ENCODE assay signal across 33 cellular contexts in the genomic region with DNA sequence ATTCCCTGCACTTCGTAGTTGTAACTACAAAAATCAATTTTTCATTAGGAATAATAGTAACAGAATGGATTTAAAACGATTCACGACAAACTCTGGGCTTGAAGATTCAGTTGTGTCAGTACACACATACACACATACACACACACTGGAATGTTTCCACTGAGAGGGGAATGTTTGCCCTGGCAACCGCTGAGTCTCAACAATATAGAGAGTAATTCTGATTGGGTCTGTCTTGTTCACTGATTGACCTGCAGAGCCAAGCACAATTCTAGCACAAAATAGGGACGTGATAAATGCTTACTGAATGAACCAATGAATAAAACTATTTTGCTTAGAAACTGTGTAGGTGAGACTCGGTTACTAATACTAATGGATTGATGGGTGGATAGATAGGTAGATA.
"Had no signal": no experiment of that assay in that cellular context is flagged by ENCODE, and none has a peak within 500 bp of the region (broad histone marks: within the 10 kb centered on the region; RNA-seq: fewer than 3 reads in every experiment).

No MANE protein-coding gene starts in this region.

- H3K27ac ChIP-seq: adrenal gland, body of pancreas, brain microvascular endothelial cell, breast epithelium, VCaP had no signal

- H3K4me1 ChIP-seq: adrenal gland, breast epithelium had no signal

- H3K36me3 ChIP-seq: adrenal gland, brain microvascular endothelial cell, breast epithelium had no signal

- H3K27me3 ChIP-seq: adrenal gland, body of pancreas, brain microvascular endothelial cell, breast epithelium had no signal

- ATAC-seq: activated CD8-positive, alpha-beta T cell treated with anti-CD3 and anti-CD28 coated beads for 36 hours; activated naive CD4-positive, alpha-beta T cell treated with anti-CD3 and anti-CD28 coated beads, Interleukin-2, amount 50 U/mL, for 72 hours; activated T-cell treated with anti-CD3 and anti-CD28 coated beads, Interleukin-2, amount 50 U/mL, for 4 hours; activated T-cell treated with anti-CD3 and anti-CD28 coated beads, Interleukin-2, amount 50 U/mL, for 72 hours; activated T-helper 17 cell treated with anti-CD3 and anti-CD28 coated beads, Interleukin-2, amount 50 U/mL, for 72 hours; body of pancreas had no signal

- H3K9me3 ChIP-seq: adrenal gland, body of pancreas, breast epithelium had no signal

- DNase-seq: activated B cell treated with CpG ODN at 0.5 μM for 24 hours; activated CD4-positive, alpha-beta memory T cell treated with anti-CD3 and anti-CD28 coated beads for 36 hours; activated CD4-positive, alpha-beta T cell treated with anti-CD3 and anti-CD28 coated beads for 4 hours; activated CD4-positive, alpha-beta T cell treated with anti-CD3 and anti-CD28 coated beads, Interleukin-2, amount 10 ng/mL, durations not matched to agents 24 days and 14 days; activated CD4-positive, alpha-beta T cell treated with anti-CD3 and anti-CD28 coated beads, Interleukin-2, amount 50 U/mL, for 1 hour; activated CD4-positive, alpha-beta T cell treated with anti-CD3 and anti-CD28 coated beads, Interleukin-2, amount 50 U/mL, for 4 hours; activated CD4-positive, CD25-positive, alpha-beta regulatory T cell treated with anti-CD3 and anti-CD28 coated beads, Interleukin-2, amount 50 U/mL, for 72 hours; activated CD8-positive, alpha-beta memory T cell treated with anti-CD3 and anti-CD28 coated beads, Interleukin-2, amount 50 U/mL, for 4 hours; activated CD8-positive, alpha-beta T cell treated with anti-CD3 and anti-CD28 coated beads for 36 hours; activated effector memory CD4-positive, alpha-beta T cell treated with anti-CD3 and anti-CD28 coated beads, Interleukin-2, amount 50 U/mL, for 16 hours; activated gamma-delta T cell treated with Interleukin-2 at 50 U/mL for 16 hours; activated naive CD4-positive, alpha-beta T cell; activated naive CD4-positive, alpha-beta T cell treated with anti-CD3 and anti-CD28 coated beads for 36 hours; activated naive CD4-positive, alpha-beta T cell treated with anti-CD3 and anti-CD28 coated beads, Interleukin-2, amount 50 U/mL, for 16 hours; activated naive CD8-positive, alpha-beta T cell treated with anti-CD3 and anti-CD28 coated beads for 36 hours; activated T-cell treated with anti-CD3 and anti-CD28 coated beads for 4 hours; activated T-cell treated with anti-CD3 and anti-CD28 coated beads, Interleukin-2, amount 50 U/mL, for 1 hour; activated T-cell treated with anti-CD3 and anti-CD28 coated beads, Interleukin-2, amount 50 U/mL, for 4 hours; activated T-cell treated with anti-CD3 and anti-CD28 coated beads, Interleukin-2, amount 50 U/mL, for 72 hours; adrenal gland; amniotic stem cell; aorta; body of pancreas; brain microvascular endothelial cell; central memory CD4-positive, alpha-beta T cell; T-helper 9 cell had no signal

- FAIRE-seq: astrocyte, colon, TTC549 had no signal

- H3K4me3 ChIP-seq: adrenal gland, body of pancreas, breast epithelium had no signal
